ENCODE assay signal across 8 cellular contexts in the genomic region with DNA sequence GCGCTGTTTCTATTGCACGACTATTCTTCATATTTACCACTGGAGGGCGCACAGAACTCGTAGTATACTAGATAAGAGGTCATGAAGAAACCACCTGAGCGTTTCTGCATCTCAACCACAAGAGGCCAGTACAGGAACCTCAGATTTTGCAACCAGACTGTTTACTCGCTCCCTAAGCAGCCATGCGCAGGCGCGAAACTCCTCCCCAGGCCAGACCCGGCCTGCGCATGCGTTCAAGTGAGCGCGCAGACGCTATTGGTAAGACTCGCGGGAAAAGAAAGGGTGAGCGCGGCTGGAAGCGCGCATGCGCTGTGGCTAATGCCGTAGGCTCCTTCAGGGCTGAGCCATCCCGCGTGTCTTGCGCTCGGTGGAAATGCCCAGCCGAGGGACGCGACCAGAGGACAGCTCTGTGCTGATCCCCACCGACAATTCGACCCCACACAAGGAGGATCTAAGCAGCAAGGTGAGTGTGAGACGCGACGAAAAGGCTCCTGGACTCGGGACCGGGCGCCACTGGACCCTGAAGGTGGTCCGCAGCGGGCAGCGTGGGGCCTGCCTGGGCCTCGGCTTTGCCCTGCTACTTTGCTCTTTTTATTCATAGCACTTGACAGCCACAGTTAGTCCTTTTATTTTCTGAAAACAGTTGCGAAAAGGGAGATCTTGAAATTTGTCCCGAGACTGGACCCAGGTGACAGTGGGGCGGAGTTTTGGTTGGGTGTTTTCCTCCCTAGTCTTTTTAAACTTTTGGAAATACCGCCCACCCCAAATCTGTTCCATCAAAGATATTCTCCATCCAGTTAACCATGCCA. TPM values are rescaled to one million over a fixed set of nuclear protein-coding genes. Genes with fewer than 3 reads are reported as not detected.
DNase-seq lines count a peak whose midpoint lies in the region; ATAC-seq, FAIRE-seq and TF ChIP-seq lines count a peak whose summit lies in the region.

A gene (plus strand): TSS at position 312 of the 809 bp plus-strand sequence. CDS start 4,674 bp downstream, outside the sequence.

- peaks cover 23 to 38% (median 30%) of the 10 kb centered on the region in 10 experiments for H3K4me1 ChIP-seq in BLaER1 treated with 17β-estradiol and CSF1 and Interleukin-3, amounts not matched to agents 10 nM and 100 nM
- H3K4me1 ChIP-seq in colonic mucosa: no peaks in the 10 kb centered on the region

- no peaks in the 10 kb centered on the region for H3K9me3 ChIP-seq in BLaER1 treated with 17β-estradiol and CSF1 and Interleukin-3, amounts not matched to agents 10 nM and 100 nM (replicated peaks in 1 of 11)
- H3K9me3 ChIP-seq in colonic mucosa: no peaks in the 10 kb centered on the region

- H3K27ac ChIP-seq in BLaER1 treated with 17β-estradiol and CSF1 and Interleukin-3, amounts not matched to agents 10 nM and 100 nM: peak within 1 kb of the TSS; percentile 79 to 95 (median 92)
- H3K27ac ChIP-seq in colonic mucosa (peak within 1 kb of the TSS; percentile 78), layer of hippocampus (ENCODE audit: low read depth, low read length) (peak within 1 kb of the TSS; percentile 85)

- peaks cover 8 to 33% (median 18%) of the 10 kb centered on the region in 11 experiments for H3K36me3 ChIP-seq in BLaER1 treated with 17β-estradiol and CSF1 and Interleukin-3, amounts not matched to agents 10 nM and 100 nM
- H3K36me3 ChIP-seq in colonic mucosa: no peaks in the 10 kb centered on the region

- DNase-seq in GM19239 (ENCODE audit: insufficient read length, low spot score) (peak; percentile 72), NCI-H524 (lab: John Stamatoyannopoulos, UW) (peak; percentile 98 to 99), colonic mucosa (peak; percentile 97)
- DNase-seq in activated CD4-positive, alpha-beta T cell treated with anti-CD3 and anti-CD28 coated beads for 4 hours: peak; percentile 98 to 100
- peak; percentile 98 to 99 for DNase-seq in stimulated activated CD4-positive, alpha-beta T cell treated with anti-CD3 and anti-CD28 coated beads, Interleukin-1b, Interleukin-23, amount 100 ng/mL, for 4 hours (ENCODE audit: low read depth in 2 of 2)

- H3K4me3 ChIP-seq in BLaER1 treated with 17β-estradiol and CSF1 and Interleukin-3, amounts not matched to agents 10 nM and 100 nM: peak within 1 kb of the TSS; percentile 79 to 97 (median 86)
- H3K4me3 ChIP-seq in colonic mucosa: peak within 1 kb of the TSS; percentile 83

- no peaks in the 10 kb centered on the region for H3K27me3 ChIP-seq in BLaER1 treated with 17β-estradiol and CSF1 and Interleukin-3, amounts not matched to agents 10 nM and 100 nM
- H3K27me3 ChIP-seq in colonic mucosa: no peaks in the 10 kb centered on the region
- no peaks in the 10 kb centered on the region for H3K27me3 ChIP-seq in layer of hippocampus (ENCODE audit: control insufficient read depth, insufficient read depth, low read length)

- peak within 1 kb of the TSS; percentile 88 to 98 (median 94) for H3K9ac ChIP-seq in BLaER1 treated with 17β-estradiol and CSF1 and Interleukin-3, amounts not matched to agents 10 nM and 100 nM
- H3K9ac ChIP-seq in colonic mucosa (ENCODE audit: low read depth in 2 of 2, low read length in 2 of 2): peak within 1 kb of the TSS; percentile 76 to 96

- FAIRE-seq in GM19239 (lab: Jason Lieb, UNC): peak; percentile 100

- H4K20me1 ChIP-seq in BLaER1 treated with 17β-estradiol and CSF1 and Interleukin-3, amounts not matched to agents 10 nM and 100 nM: peaks cover 0 to 34% (median 11%) of the 10 kb centered on the region in 11 experiments; a peak in 9 of 22 replicates

- intact Hi-C loops in colonic mucosa (cut with DNase I): loop anchor here (5.0 kb wide), 1 partner anchor 36 kb away; no protein-coding TSS in a partner anchor

- H3K4me2 ChIP-seq in BLaER1 treated with 17β-estradiol and CSF1 and Interleukin-3, amounts not matched to agents 10 nM and 100 nM: peak within 1 kb of the TSS; percentile 82 to 96 (median 93)

- peak; percentile 97 for ATAC-seq in HG03457 (IDR thresholded peaks at IDR 0.05; ENCODE audit: unreplicated experiment)

- TF ChIP-seq CTCF in colonic mucosa (IDR thresholded peaks at IDR 0.05): peak; percentile 90

RNA-seq across cellular contexts. Expression of the gene that starts here (rescaled TPM):
- 10 to 100 TPM; 24.4 to 28.1 TPM for total RNA-seq in colonic mucosa

Comparison
In these comparisons a context has a peak if more than half of its experiments do, and no peak if none do; other contexts are left out.
1. Peak in every context shown above with its lines: DNase-seq, ATAC-seq, H3K4me3 ChIP-seq and H3K27ac ChIP-seq.